ENCODE assay signal across 8 cellular contexts in genomic region chr4:140756292-140757219, GRCh38. TPM values are rescaled to one million over a fixed set of nuclear protein-coding genes. Genes with fewer than 3 reads are reported as not detected.
DNase-seq lines count a peak whose midpoint lies in the region; ATAC-seq and TF ChIP-seq lines count a peak whose summit lies in the region.

TBC1D9 (minus strand) TSS chr4:140756385; CDS start chr4:140756045, 340 bp downstream.

- peak; percentile 12 for TF ChIP-seq CTCF in epithelial cell of proximal tubule (conservative IDR thresholded peaks at IDR 0.05; ENCODE audit: low read depth, low read length)

- H3K27ac ChIP-seq in mesenchymal stem cell (ENCODE audit: low read length, poor library complexity, severe bottlenecking) (peak within 1 kb of the TSS; percentile 69), temporal lobe (ENCODE audit: low read depth, low read length) (peak within 1 kb of the TSS; percentile 70)

- H4K91ac ChIP-seq in mesenchymal stem cell (ENCODE audit: low read length), result peak within 1 kb of the TSS; percentile 86

- H2BK15ac ChIP-seq in mesenchymal stem cell (ENCODE audit: low read depth, poor library complexity, severe bottlenecking), result peak within 1 kb of the TSS; percentile 96

- under 1% methylated on average over 60 of the region's 79 CpGs for WGBS in mesenchymal stem cell

- H3K18ac ChIP-seq in mesenchymal stem cell (ENCODE audit: low read depth in 1 of 2, low read length in 2 of 2), result peak within 1 kb of the TSS; percentile 96 to 99

- H3K4me3 ChIP-seq in epithelial cell of proximal tubule (ENCODE audit: low read depth, low read length), result peak within 1 kb of the TSS; percentile 89
- peak within 1 kb of the TSS; percentile 91 to 94 for H3K4me3 ChIP-seq in mesenchymal stem cell (ENCODE audit: insufficient read depth in 1 of 2, low read depth in 1 of 2, low read length in 2 of 2)

- peak; percentile 60 for DNase-seq in Ammon's horn (ENCODE audit: low spot score)
- peak; percentile 84 for DNase-seq in NCI-H2029 (lab: John Stamatoyannopoulos, UW)
- peak; percentile 18 for DNase-seq in UCSD-AML1 (lab: John Stamatoyannopoulos, UW; ENCODE audit: unreplicated experiment)
- DNase-seq in epithelial cell of proximal tubule (ENCODE audit: low read depth), result peak; percentile 88
- peak; percentile 89 for DNase-seq in mesenchymal stem cell

- peaks cover 7% of the 10 kb centered on the region for H3K79me1 ChIP-seq in mesenchymal stem cell (replicated peaks; ENCODE audit: low read length, poor library complexity, severe bottlenecking)

- H2BK12ac ChIP-seq in mesenchymal stem cell (ENCODE audit: low read length in 2 of 2), result peak within 1 kb of the TSS in 1 of 2 experiments; percentile 95

- peak within 1 kb of the TSS; percentile 98 for H2AFZ ChIP-seq in mesenchymal stem cell (ENCODE audit: low read depth, low read length)

- peak within 1 kb of the TSS; percentile 8 to 93 for H3K23ac ChIP-seq in mesenchymal stem cell (ENCODE audit: low read length in 2 of 2)

- H3K4me2 ChIP-seq in mesenchymal stem cell (ENCODE audit: low read length, poor library complexity, severe bottlenecking), result peak within 1 kb of the TSS; percentile 90

- H2BK120ac ChIP-seq in mesenchymal stem cell (ENCODE audit: low read depth, low read length), result peak within 1 kb of the TSS; percentile 73

- H3K14ac ChIP-seq in mesenchymal stem cell (ENCODE audit: low read length in 2 of 2), result peak within 1 kb of the TSS; percentile 11 to 97

- H2AK5ac ChIP-seq in mesenchymal stem cell (ENCODE audit: low read length, severe bottlenecking), result peak within 1 kb of the TSS; percentile 22

- peaks cover 0 to 3% of the 10 kb centered on the region in 2 experiments for H3K36me3 ChIP-seq in mesenchymal stem cell (ENCODE audit: control insufficient read depth in 1 of 2, insufficient read depth in 2 of 2, low read depth in 1 of 2, low read length in 2 of 2)

- peak within 1 kb of the TSS; percentile 87 to 94 for H3K4ac ChIP-seq in mesenchymal stem cell (ENCODE audit: low read depth in 1 of 2, low read length in 2 of 2)

- H3K4me1 ChIP-seq in mesenchymal stem cell (ENCODE audit: control insufficient read depth, insufficient read depth, low read depth, low read length), result peaks cover 5% of the 10 kb centered on the region

- H3K9ac ChIP-seq in mesenchymal stem cell (ENCODE audit: low read length), result peak within 1 kb of the TSS; percentile 92

- peak within 1 kb of the TSS; percentile 76 for H2BK5ac ChIP-seq in mesenchymal stem cell (ENCODE audit: low read depth, low read length, poor library complexity, severe bottlenecking)

- no peaks in the 10 kb centered on the region for H3K27me3 ChIP-seq in mesenchymal stem cell (ENCODE audit: control insufficient read depth in 1 of 2, insufficient read depth in 1 of 2, low read length in 2 of 2)

- ATAC-seq in GM18511 (IDR thresholded peaks at IDR 0.05; ENCODE audit: unreplicated experiment) (peak; percentile 48), HG03039 (IDR thresholded peaks at IDR 0.05; ENCODE audit: unreplicated experiment) (peak; percentile 27)

- H4K8ac ChIP-seq in mesenchymal stem cell (ENCODE audit: low read length), result peak within 1 kb of the TSS; percentile 90

- no peaks in the 10 kb centered on the region for H3K9me3 ChIP-seq in mesenchymal stem cell (ENCODE audit: control insufficient read depth, low read length)

RNA-seq across cellular contexts. Expression of gene TBC1D9, which starts in this region (rescaled TPM):
- 15.1 and 20.3 TPM in 2 replicates for total RNA-seq in epithelial cell of proximal tubule
- 12.6 TPM for polyA plus RNA-seq in mesenchymal stem cell (2013, experiment 1 of 2)
- 12.3 TPM for polyA plus RNA-seq in mesenchymal stem cell (2013, experiment 2 of 2)
- 57.0 TPM for total RNA-seq in temporal lobe

Comparison
In these comparisons a context has a peak if more than half of its experiments do, and no peak if none do; other contexts are left out.
1. Peak in every context shown above with its lines: DNase-seq, ATAC-seq, H3K4me3 ChIP-seq and H3K27ac ChIP-seq.
2. DNase-seq: peak in every context shown above with its lines; median percentile 89 in mesenchymal stem cell; 88 in epithelial cell of proximal tubule; 84 in NCI-H2029; 60 in Ammon's horn; 18 in UCSD-AML1.